27 cellular contexts compared by ENCODE assay signal in the genomic region with DNA sequence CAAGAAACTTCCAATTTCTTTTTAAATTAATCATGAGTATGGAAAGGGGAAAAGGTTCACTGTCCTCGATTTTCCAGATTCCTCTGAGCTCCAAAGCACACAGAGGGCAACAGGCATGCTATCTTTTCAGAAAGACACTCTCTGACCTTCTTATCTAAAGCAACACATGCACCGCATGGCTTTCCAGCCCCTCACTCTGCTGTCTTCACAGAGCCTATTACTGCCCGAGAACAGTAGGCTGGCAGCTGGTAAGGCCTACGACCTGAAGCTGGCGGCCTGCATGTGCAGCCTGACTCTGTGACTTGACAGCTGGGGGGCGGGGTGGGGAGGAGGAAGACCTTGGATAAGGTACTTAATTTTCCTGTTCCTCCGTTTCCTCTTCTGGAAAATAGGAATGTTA.
"Had no signal": no experiment of that assay in that cellular context is flagged by ENCODE, and none has a peak within 500 bp of the region (broad histone marks: within the 10 kb centered on the region; RNA-seq: fewer than 3 reads in every experiment).

No MANE protein-coding gene starts in this region.

- H3K27me3 Mint-ChIP-seq: activated CD4-positive, alpha-beta T cell treated with anti-CD3 and anti-CD28 coated beads, Interleukin-2, amount 10 ng/mL, durations not matched to agents 7 days and 5 days; activated CD8-positive, alpha-beta T cell treated with anti-CD3 and anti-CD28 coated beads for 36 hours; activated naive CD4-positive, alpha-beta T cell treated with anti-CD3 and anti-CD28 coated beads, Interleukin-2, amount 50 U/mL, for 24 hours; activated naive CD8-positive, alpha-beta T cell treated with anti-CD3 and anti-CD28 coated beads, Interleukin-2, amount 50 U/mL, for 24 hours; central memory CD8-positive, alpha-beta T cell had no signal

- H3K9me3 Mint-ChIP-seq: activated CD4-positive, alpha-beta T cell treated with anti-CD3 and anti-CD28 coated beads, Interleukin-2, amount 10 ng/mL, durations not matched to agents 7 days and 5 days; activated CD8-positive, alpha-beta T cell treated with anti-CD3 and anti-CD28 coated beads for 36 hours; activated naive CD4-positive, alpha-beta T cell treated with anti-CD3 and anti-CD28 coated beads, Interleukin-2, amount 50 U/mL, for 24 hours; activated naive CD8-positive, alpha-beta T cell treated with anti-CD3 and anti-CD28 coated beads, Interleukin-2, amount 50 U/mL, for 24 hours; activated T-helper 2 cell treated with anti-CD3 and anti-CD28 coated beads, Interferon-gamma antibody, Interleukin-2, Interleukin-4, amounts not matched to agents 10 μg/mL and 5 μg/mL and 100 μg/mL, durations not matched to agents 14 hours and 24 hours and 36 hours; central memory CD8-positive, alpha-beta T cell; dendritic cell treated with granulocyte-macrophage colony-stimulating factor and Interleukin-4, amounts not matched to agents 40 ng/mL and 50 ng/mL, for 4 days had no signal

- H3K4me3 ChIP-seq: esophagus squamous epithelium, left lung, lung, pancreas, prostate gland, skin epidermis, testis, transverse colon had no signal

- H3K27ac ChIP-seq: esophagus squamous epithelium, left lung, pancreas, prostate gland, skin epidermis, testis, transverse colon, VCaP had no signal

- H3K9me3 ChIP-seq: esophagus squamous epithelium, left lung, pancreas, prostate gland, testis, transverse colon had no signal

- ATAC-seq: activated CD8-positive, alpha-beta T cell treated with anti-CD3 and anti-CD28 coated beads for 36 hours; activated naive CD8-positive, alpha-beta T cell treated with anti-CD3 and anti-CD28 coated beads, Interleukin-2, amount 50 U/mL, for 24 hours; left lung; pancreas; sciatic nerve; stimulated activated naive CD8-positive, alpha-beta T cell treated with anti-CD3 and anti-CD28 coated beads, Interleukin-15, Interleukin-2, amounts not matched to agents 100 U/mL and 50 U/mL, for 24 hours had no signal

- H3K4me1 ChIP-seq: left lung, prostate gland, testis, transverse colon had no signal

- H3K27ac Mint-ChIP-seq: activated CD4-positive, alpha-beta T cell treated with anti-CD3 and anti-CD28 coated beads, Interleukin-2, amount 10 ng/mL, durations not matched to agents 7 days and 5 days; activated CD8-positive, alpha-beta T cell treated with anti-CD3 and anti-CD28 coated beads for 36 hours; activated naive CD4-positive, alpha-beta T cell treated with anti-CD3 and anti-CD28 coated beads, Interleukin-2, amount 50 U/mL, for 24 hours; activated naive CD8-positive, alpha-beta T cell treated with anti-CD3 and anti-CD28 coated beads, Interleukin-2, amount 50 U/mL, for 24 hours; activated T-helper 2 cell treated with anti-CD3 and anti-CD28 coated beads, Interferon-gamma antibody, Interleukin-2, Interleukin-4, amounts not matched to agents 10 μg/mL and 5 μg/mL and 100 μg/mL, durations not matched to agents 14 hours and 24 hours and 36 hours; dendritic cell treated with granulocyte-macrophage colony-stimulating factor and Interleukin-4, amounts not matched to agents 40 ng/mL and 50 ng/mL, for 4 days had no signal

- H3K36me3 Mint-ChIP-seq: activated naive CD4-positive, alpha-beta T cell treated with anti-CD3 and anti-CD28 coated beads, Interleukin-2, amount 50 U/mL, for 24 hours had no signal

- DNase-seq: activated CD4-positive, alpha-beta T cell treated with anti-CD3 and anti-CD28 coated beads, Interleukin-2, amount 10 ng/mL, durations not matched to agents 7 days and 5 days; activated CD4-positive, CD25-positive, alpha-beta regulatory T cell treated with anti-CD3 and anti-CD28 coated beads, Interleukin-2, amount 50 U/mL, for 72 hours; activated CD8-positive, alpha-beta T cell treated with anti-CD3 and anti-CD28 coated beads for 36 hours; activated naive CD8-positive, alpha-beta T cell treated with anti-CD3 and anti-CD28 coated beads, Interleukin-2, amount 50 U/mL, for 24 hours; activated T-cell treated with anti-CD3 and anti-CD28 coated beads, Interleukin-2, amount 50 U/mL, for 48 hours; amygdala; esophagus squamous epithelium; foreskin melanocyte; left lung; nucleus accumbens; pancreas; retina; stimulated activated CD4-positive, alpha-beta T cell treated with anti-CD3 and anti-CD28 coated beads, Interleukin-12 subunit alpha, Interleukin-12 subunit beta, amount 100 ng/mL, for 4 hours; stimulated activated CD4-positive, alpha-beta T cell treated with anti-CD3 and anti-CD28 coated beads, Interleukin-4, amount 100 ng/mL, for 1 hour; stimulated activated naive CD8-positive, alpha-beta T cell treated with anti-CD3 and anti-CD28 coated beads, Interleukin-15, Interleukin-2, amounts not matched to agents 100 U/mL and 50 U/mL, for 24 hours; T-helper 2 cell; testis; transverse colon had no signal

- H3K4me1 Mint-ChIP-seq: activated CD4-positive, alpha-beta T cell treated with anti-CD3 and anti-CD28 coated beads, Interleukin-2, amount 10 ng/mL, durations not matched to agents 7 days and 5 days; activated naive CD4-positive, alpha-beta T cell treated with anti-CD3 and anti-CD28 coated beads, Interleukin-2, amount 50 U/mL, for 24 hours; activated naive CD8-positive, alpha-beta T cell treated with anti-CD3 and anti-CD28 coated beads, Interleukin-2, amount 50 U/mL, for 24 hours; central memory CD8-positive, alpha-beta T cell had no signal

- H3K4me3 Mint-ChIP-seq: activated CD4-positive, alpha-beta T cell treated with anti-CD3 and anti-CD28 coated beads, Interleukin-2, amount 10 ng/mL, durations not matched to agents 7 days and 5 days; activated CD8-positive, alpha-beta T cell treated with anti-CD3 and anti-CD28 coated beads for 36 hours; activated naive CD4-positive, alpha-beta T cell treated with anti-CD3 and anti-CD28 coated beads, Interleukin-2, amount 50 U/mL, for 24 hours; activated naive CD8-positive, alpha-beta T cell treated with anti-CD3 and anti-CD28 coated beads, Interleukin-2, amount 50 U/mL, for 24 hours; central memory CD8-positive, alpha-beta T cell; dendritic cell treated with granulocyte-macrophage colony-stimulating factor and Interleukin-4, amounts not matched to agents 40 ng/mL and 50 ng/mL, for 4 days had no signal

- H3K27me3 ChIP-seq: esophagus squamous epithelium, left lung, pancreas, testis, transverse colon had no signal

- H3K36me3 ChIP-seq: esophagus squamous epithelium, left lung, pancreas, prostate gland, transverse colon had no signal
